Comparison of ENCODE assay signal across 1 cellular context in the genomic region with DNA sequence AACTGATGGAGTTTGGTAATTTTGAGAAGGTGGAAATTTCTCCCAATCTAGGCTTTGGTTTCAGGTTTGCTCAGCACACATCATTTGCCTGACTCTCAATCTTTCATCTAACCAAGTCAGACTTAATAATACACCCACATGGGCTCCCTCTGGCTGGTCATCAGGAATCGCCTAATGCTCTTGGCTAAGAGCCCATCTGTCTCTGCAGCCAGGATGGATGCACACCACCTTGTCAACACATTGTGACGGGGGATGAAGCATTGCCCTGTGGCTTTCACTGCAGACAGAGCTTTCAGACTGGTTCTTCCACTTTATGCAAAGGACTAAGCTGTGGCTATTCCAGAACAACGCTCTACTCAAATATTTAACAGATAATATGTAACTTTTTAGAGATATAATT.
TF ChIP-seq lines count a peak whose summit lies in the region.

No MANE protein-coding gene starts in this region.

TF ChIP-seq in GM12878, 131 proteins besides CTCF, POLR2A, EP300 and RAD21 (continued from another document):
- TF ChIP-seq, protein P1, sequence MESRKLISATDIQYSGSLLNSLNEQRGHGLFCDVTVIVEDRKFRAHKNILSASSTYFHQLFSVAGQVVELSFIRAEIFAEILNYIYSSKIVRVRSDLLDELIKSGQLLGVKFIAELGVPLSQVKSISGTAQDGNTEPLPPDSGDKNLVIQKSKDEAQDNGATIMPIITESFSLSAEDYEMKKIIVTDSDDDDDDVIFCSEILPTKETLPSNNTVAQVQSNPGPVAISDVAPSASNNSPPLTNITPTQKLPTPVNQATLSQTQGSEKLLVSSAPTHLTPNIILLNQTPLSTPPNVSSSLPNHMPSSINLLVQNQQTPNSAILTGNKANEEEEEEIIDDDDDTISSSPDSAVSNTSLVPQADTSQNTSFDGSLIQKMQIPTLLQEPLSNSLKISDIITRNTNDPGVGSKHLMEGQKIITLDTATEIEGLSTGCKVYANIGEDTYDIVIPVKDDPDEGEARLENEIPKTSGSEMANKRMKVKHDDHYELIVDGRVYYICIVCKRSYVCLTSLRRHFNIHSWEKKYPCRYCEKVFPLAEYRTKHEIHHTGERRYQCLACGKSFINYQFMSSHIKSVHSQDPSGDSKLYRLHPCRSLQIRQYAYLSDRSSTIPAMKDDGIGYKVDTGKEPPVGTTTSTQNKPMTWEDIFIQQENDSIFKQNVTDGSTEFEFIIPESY (IDR thresholded peaks at IDR 0.05) = no peak
- TF ChIP-seq IRF4 (IDR thresholded peaks at IDR 0.05; ENCODE audit: low read depth, low read length) = 0 out of 2 replicates have a peak, but pooled peaks have one; percentile 9
